In the genomic region with DNA sequence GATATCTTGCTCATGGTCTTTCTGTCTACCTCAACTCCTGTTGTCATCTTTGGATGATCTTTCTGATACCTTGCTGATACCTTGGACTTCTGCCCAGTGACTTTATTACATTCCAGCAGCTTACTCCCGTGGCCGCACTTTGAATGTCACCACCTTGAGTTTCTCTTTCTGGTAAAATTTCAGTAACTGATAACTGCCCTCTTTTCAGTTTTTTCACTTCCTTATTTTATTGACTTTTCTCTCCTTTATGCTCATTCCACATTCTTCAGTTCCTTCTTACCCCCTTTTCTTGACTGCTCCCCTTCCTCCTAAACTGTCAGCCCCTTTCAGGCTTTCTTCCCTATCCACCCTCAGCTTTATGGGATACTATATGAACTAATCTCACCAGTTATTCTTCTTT, we compare ENCODE assay signal across 15 cellular contexts. TPM values are rescaled to one million over a fixed set of nuclear protein-coding genes. Genes with fewer than 3 reads are reported as not detected.
A peak's percentile ranks its signal among the peaks of the same experiment; 100 is the strongest.
DNase-seq lines count a peak whose midpoint lies in the region; ATAC-seq and TF ChIP-seq lines count a peak whose summit lies in the region.
"Had no signal": no experiment of that assay in that cellular context is flagged by ENCODE, and none has a peak within 500 bp of the region (broad histone marks: within the 10 kb centered on the region; RNA-seq: fewer than 3 reads in every experiment).

No MANE protein-coding gene starts in this region.

- no peaks in the 10 kb centered on the region for H3K9me3 ChIP-seq in T-helper 17 cell (ENCODE audit: control insufficient read depth, low read length, poor library complexity, severe bottlenecking)
- no peaks in the 10 kb centered on the region for H3K9me3 ChIP-seq in psoas muscle
- H3K9me3 ChIP-seq: gastroesophageal sphincter, SJSA1 had no signal

- TF ChIP-seq CTCF in psoas muscle (IDR thresholded peaks at IDR 0.05) = no peak

- ATAC-seq in GM18502 (IDR thresholded peaks at IDR 0.05; ENCODE audit: poor library complexity, unreplicated experiment) = peak; percentile 77
- peak; percentile 51 for ATAC-seq in GM19463 (IDR thresholded peaks at IDR 0.05; ENCODE audit: unreplicated experiment)
- peak; percentile 53 for ATAC-seq in HG02938 (IDR thresholded peaks at IDR 0.05; ENCODE audit: unreplicated experiment)
- no peak for ATAC-seq in T-helper 17 cell
- ATAC-seq in psoas muscle = no peak
- no peak for ATAC-seq in HG03139 (IDR thresholded peaks at IDR 0.05; ENCODE audit: unreplicated experiment)
- ATAC-seq: gastroesophageal sphincter, HepG2 had no signal

- H3K36me3 ChIP-seq in psoas muscle (ENCODE audit: insufficient read depth in 1 of 2, low read depth in 1 of 2) = peaks cover 11 to 80% of the 10 kb centered on the region in 2 donors

- H3K4me3 Mint-ChIP-seq in T-helper 17 cell = no peak overlapping the region

- H3K27me3 Mint-ChIP-seq in T-helper 17 cell = no peaks in the 10 kb centered on the region

- no peak overlapping the region for H3K4me3 ChIP-seq in psoas muscle
- H3K4me3 ChIP-seq: gastroesophageal sphincter, SJSA1 had no signal

- 48 to 61% (median 60%) methylated on average over 2 of the region's 2 CpGs for WGBS in psoas muscle, 3 donors

- intact Hi-C loops in psoas muscle (cut with DNase I) = no loop called here

- H3K4me1 Mint-ChIP-seq in T-helper 17 cell = peaks cover 8% of the 10 kb centered on the region

- H3K27ac Mint-ChIP-seq in T-helper 17 cell = peak overlapping the region; percentile 83

- H3K36me3 Mint-ChIP-seq in T-helper 17 cell (ENCODE audit: low read depth) = peaks cover 4% of the 10 kb centered on the region

- peaks cover 11% of the 10 kb centered on the region for H3K4me1 ChIP-seq in psoas muscle
- H3K4me1 ChIP-seq: gastroesophageal sphincter had no signal

- no peaks in the 10 kb centered on the region for H3K27me3 ChIP-seq in psoas muscle (ENCODE audit: insufficient read depth in 3 of 3, low read length in 2 of 3)
- H3K27me3 ChIP-seq: gastroesophageal sphincter, SJSA1 had no signal

- DNase-seq in T-helper 17 cell (no peak), psoas muscle (no peak), CD1c-positive myeloid dendritic cell (ENCODE audit: extremely low spot score) (no peak), NCI-H524 (lab: John Stamatoyannopoulos, UW) (no peak)
- DNase-seq: C1 segment of cervical spinal cord; GF-D8; NCI-H146; stimulated activated CD4-positive, alpha-beta T cell treated with anti-CD3 and anti-CD28 coated beads, Interleukin-2, amount 100 ng/mL, for 48 hours had no signal

- no peak overlapping the region for H3K27ac ChIP-seq in psoas muscle
- H3K27ac ChIP-seq: gastroesophageal sphincter, SJSA1 had no signal

RNA-seq across cellular contexts. Expression of a gene that starts 7.0 kb away (rescaled TPM):
- total RNA-seq in T-helper 17 cell (10 to 100 TPM; 10.5 to 10.8 TPM), psoas muscle (1 to 10 TPM; 2.6 to 4.3 (median 3.1) TPM)
- 1 to 10 TPM; 1.2 to 2.2 (median 2.2) TPM for polyA plus RNA-seq in psoas muscle

RNA-seq across cellular contexts. Expression of a gene that starts 14.0 kb away (rescaled TPM):
- 10 to 100 TPM; 13.5 to 13.8 TPM for total RNA-seq in T-helper 17 cell
- 1 to 10 TPM; 5.9 to 9.7 (median 8.6) TPM for total RNA-seq in psoas muscle
- 1 to 10 TPM; 2.1 to 6.8 (median 4.2) TPM for polyA plus RNA-seq in psoas muscle

RNA-seq across cellular contexts. Expression of a gene that starts 47.9 kb away (rescaled TPM):
- total RNA-seq in T-helper 17 cell = 10 to 100 TPM; 24.4 to 26.5 TPM
- total RNA-seq in psoas muscle = 10 to 100 TPM; 10.7 to 22.1 (median 20.5) TPM
- 1 to 10 TPM; 5.5 to 7.1 (median 5.9) TPM for polyA plus RNA-seq in psoas muscle

Comparison
In these comparisons a context has a peak if more than half of its experiments do, and no peak if none do; other contexts are left out.
1. ATAC-seq: peak in GM18502 (single experiment), GM19463 (single experiment) and HG02938 (single experiment); none in T-helper 17 cell (single experiment), psoas muscle (0 of 4) and HG03139 (single experiment).